Comparison of ENCODE assay signal across 16 cellular contexts in genomic region chr9:96967591-96967990, GRCh38. TPM values are rescaled to one million over a fixed set of nuclear protein-coding genes. Genes with fewer than 3 reads are reported as not detected.
"Had no signal": no experiment of that assay in that cellular context is flagged by ENCODE, and none has a peak within 500 bp of the region (broad histone marks: within the 10 kb centered on the region; RNA-seq: fewer than 3 reads in every experiment).

No MANE protein-coding gene starts in this region.

RNA-seq across cellular contexts. Expression of gene NUTM2G, which starts 38.9 kb away (rescaled TPM):
- total RNA-seq: activated CD8-positive, alpha-beta memory T cell treated with anti-CD3 and anti-CD28 coated beads for 36 hours; activated naive CD4-positive, alpha-beta T cell treated with anti-CD3 and anti-CD28 coated beads, Interleukin-2, amount 50 U/mL, for 72 hours; activated T-helper 1 cell treated with anti-CD3 and anti-CD28 coated beads, Interleukin-12 subunit alpha, Interleukin-12 subunit beta, Interleukin-2, Interleukin-4 antibody, amounts not matched to agents 30 ng/mL and 10 ng/mL and 1 ng/mL, durations not matched to agents 14 hours and 24 hours and 36 hours; adrenal gland; astrocyte; cardiac septum; dermis blood vessel endothelial cell; epithelial cell of proximal tubule; frontal cortex; liver; mucosa of gallbladder; naive thymus-derived CD8-positive, alpha-beta T cell; pancreas; sciatic nerve; smooth muscle cell; suprapubic skin had no signal
- polyA plus RNA-seq: adrenal gland, pancreas had no signal
